Comparison of ENCODE assay signal across 11 cellular contexts in the genomic region with DNA sequence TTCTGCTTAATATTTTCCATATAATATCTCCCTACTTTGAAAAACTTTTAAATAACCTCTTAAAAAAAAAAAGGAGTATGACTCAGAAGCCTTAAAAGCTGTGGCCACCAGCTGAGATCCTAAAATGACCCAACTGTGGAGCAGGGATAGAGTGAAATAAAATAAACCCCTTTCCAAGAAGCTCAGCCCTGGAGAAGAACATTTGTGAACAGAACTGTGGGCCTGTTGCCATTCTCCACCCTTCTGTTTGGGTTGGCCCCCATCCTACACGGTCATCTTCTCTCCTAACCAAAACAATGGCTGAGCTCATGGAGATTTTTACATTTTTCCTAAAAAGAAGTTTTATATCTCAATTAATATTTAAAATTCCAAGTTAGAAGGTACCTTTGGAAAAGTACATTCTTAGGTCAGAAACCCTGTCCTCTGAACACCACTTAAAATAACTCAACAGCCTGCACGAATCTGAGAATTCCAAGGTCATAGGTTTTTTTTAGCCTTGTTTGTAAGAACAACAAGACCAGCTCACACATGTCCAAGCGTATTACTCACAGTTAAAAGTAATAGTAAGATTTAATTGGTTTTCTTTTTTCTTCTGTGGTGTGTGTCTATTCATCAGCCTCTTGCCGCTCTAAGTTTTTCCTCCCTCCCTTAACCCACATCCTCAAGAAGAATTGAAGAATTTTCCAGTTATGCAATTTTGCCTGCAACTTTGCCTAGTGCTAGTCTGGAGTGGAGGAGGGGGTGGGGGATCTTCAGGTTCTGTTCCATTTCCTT.
A peak's percentile ranks its signal among the peaks of the same experiment; 100 is the strongest.
DNase-seq lines count a peak whose midpoint lies in the region; ATAC-seq and TF ChIP-seq lines count a peak whose summit lies in the region.
"Had no signal": no experiment of that assay in that cellular context is flagged by ENCODE, and none has a peak within 500 bp of the region (broad histone marks: within the 10 kb centered on the region; RNA-seq: fewer than 3 reads in every experiment).

No MANE protein-coding gene starts in this region.

- H3K4me3 Mint-ChIP-seq in osteocyte (ENCODE audit: unreplicated experiment) = peak overlapping the region; percentile 55
- no peak overlapping the region for H3K4me3 Mint-ChIP-seq in activated CD8-positive, alpha-beta T cell treated with anti-CD3 and anti-CD28 coated beads for 36 hours

- CTCF ChIA-PET in activated CD8-positive, alpha-beta T cell treated with anti-CD3 and anti-CD28 coated beads for 36 hours (lab: Charles Lee) = interaction anchor here (0.8 to 1.6 kb wide), 3 partner anchors 9 to 33 kb away, joined by 3 to 4 read pairs (median 3); no protein-coding TSS in a partner anchor

- no peaks in the 10 kb centered on the region for H3K9me3 Mint-ChIP-seq in osteocyte (ENCODE audit: unreplicated experiment)
- H3K9me3 Mint-ChIP-seq in activated CD8-positive, alpha-beta T cell treated with anti-CD3 and anti-CD28 coated beads for 36 hours = no peaks in the 10 kb centered on the region

- peak overlapping the region; percentile 93 for H3K27ac Mint-ChIP-seq in osteocyte (ENCODE audit: unreplicated experiment)
- no peak overlapping the region for H3K27ac Mint-ChIP-seq in activated CD8-positive, alpha-beta T cell treated with anti-CD3 and anti-CD28 coated beads for 36 hours

- H3K4me3 ChIP-seq in RWPE2 (ENCODE audit: severe bottlenecking) = no peak overlapping the region
- H3K4me3 ChIP-seq in fibroblast of the aortic adventitia (ENCODE audit: low read depth, low read length) = peak overlapping the region; percentile 32

- H3K9me3 ChIP-seq in RWPE2 (ENCODE audit: severe bottlenecking) = no peaks in the 10 kb centered on the region
- H3K9me3 ChIP-seq: Caco-2 had no signal

- peak; percentile 79 for ATAC-seq in RWPE2 (ENCODE audit: low read depth)
- ATAC-seq in activated CD8-positive, alpha-beta T cell treated with anti-CD3 and anti-CD28 coated beads for 36 hours = no peak

- no peaks in the 10 kb centered on the region for H3K27me3 ChIP-seq in RWPE2 (ENCODE audit: insufficient read depth, poor library complexity, severe bottlenecking)

- H3K4me1 ChIP-seq in RWPE2 (ENCODE audit: insufficient read depth, poor library complexity, severe bottlenecking) = peaks cover 35% of the 10 kb centered on the region

- DNase-seq in AG08396 (ENCODE audit: low spot score) (peak; percentile 55), RWPE2 (ENCODE audit: low spot score) (no peak), fibroblast of the aortic adventitia (ENCODE audit: low read depth) (peak; percentile 97), osteocyte (ENCODE audit: extremely low spot score, unreplicated experiment) (peak; percentile 89), HUDEP-2 (lab: John Stamatoyannopoulos, UW; ENCODE audit: unreplicated experiment in 76 of 76) (no peak), NCI-H1417 treated with DMSO at 0.1 percent for 48 hours (lab: John Stamatoyannopoulos, UW) (no peak)
- no peak for DNase-seq in activated CD8-positive, alpha-beta T cell treated with anti-CD3 and anti-CD28 coated beads for 36 hours
- DNase-seq in activated effector memory CD4-positive, alpha-beta T cell treated with anti-CD3 and anti-CD28 coated beads, Interleukin-2, amount 50 U/mL, for 16 hours = no peak
- DNase-seq: Caco-2; NCI-H146; stimulated activated CD8-positive, alpha-beta memory T cell treated with anti-CD3 and anti-CD28 coated beads, Interleukin-4, amount 100 ng/mL, for 48 hours had no signal

- no peaks in the 10 kb centered on the region for H3K36me3 Mint-ChIP-seq in osteocyte (ENCODE audit: unreplicated experiment)
- no peaks in the 10 kb centered on the region for H3K36me3 Mint-ChIP-seq in activated CD8-positive, alpha-beta T cell treated with anti-CD3 and anti-CD28 coated beads for 36 hours (ENCODE audit: low read depth)

- no peaks in the 10 kb centered on the region for H3K27me3 Mint-ChIP-seq in osteocyte (ENCODE audit: unreplicated experiment)
- H3K27me3 Mint-ChIP-seq in activated CD8-positive, alpha-beta T cell treated with anti-CD3 and anti-CD28 coated beads for 36 hours = peaks cover 14% of the 10 kb centered on the region

- peaks cover 64% of the 10 kb centered on the region for H3K4me1 Mint-ChIP-seq in osteocyte (ENCODE audit: unreplicated experiment)
- H3K4me1 Mint-ChIP-seq in activated CD8-positive, alpha-beta T cell treated with anti-CD3 and anti-CD28 coated beads for 36 hours (ENCODE audit: low read depth) = peaks cover 7% of the 10 kb centered on the region

- TF ChIP-seq CTCF in RWPE2 (IDR thresholded peaks at IDR 0.05; ENCODE audit: poor library complexity, severe bottlenecking) (no peak), fibroblast of the aortic adventitia (IDR thresholded peaks at IDR 0.05; ENCODE audit: insufficient read depth, low read length) (no peak), osteocyte (IDR thresholded peaks at IDR 0.05) (no peak)
- TF ChIP-seq CTCF in activated CD8-positive, alpha-beta T cell treated with anti-CD3 and anti-CD28 coated beads for 36 hours (IDR thresholded peaks at IDR 0.05) = no peak

- intact Hi-C loops in activated CD8-positive, alpha-beta T cell treated with anti-CD3 and anti-CD28 coated beads for 36 hours (cut with micrococcal nuclease) = no loop called here

- POLR2A ChIA-PET in activated CD8-positive, alpha-beta T cell treated with anti-CD3 and anti-CD28 coated beads for 36 hours (lab: Charles Lee) = no interaction called here

- H3K36me3 ChIP-seq in RWPE2 (ENCODE audit: low read depth) = no peaks in the 10 kb centered on the region

- peak overlapping the region; percentile 85 for H3K27ac ChIP-seq in RWPE2 (ENCODE audit: poor library complexity, severe bottlenecking)

Comparison
In these comparisons a context has a peak if more than half of its experiments do, and no peak if none do; other contexts are left out.
1. DNase-seq: peak in AG08396 (single experiment), fibroblast of the aortic adventitia (single experiment) and osteocyte (single experiment); none in RWPE2 (single experiment), activated CD8-positive, alpha-beta T cell treated with anti-CD3 and anti-CD28 coated beads for 36 hours (single experiment), activated effector memory CD4-positive, alpha-beta T cell treated with anti-CD3 and anti-CD28 coated beads, Interleukin-2, amount 50 U/mL, for 16 hours (single experiment), HUDEP-2 (0 of 76) and NCI-H1417 treated with DMSO at 0.1 percent for 48 hours (single experiment).